1 cellular context compared by ENCODE assay signal in genomic region chr1:7963378-7963730, GRCh38.
TF ChIP-seq lines count a peak whose summit lies in the region.

No MANE protein-coding gene starts in this region.

TF ChIP-seq in GM12878, 131 proteins besides CTCF, POLR2A, EP300 and RAD21:
- TF ChIP-seq MLLT1 (IDR thresholded peaks at IDR 0.05) = 0 out of 2 replicates have a peak, but pooled peaks have one; percentile 24
